8 cellular contexts compared by ENCODE assay signal in the genomic region with DNA sequence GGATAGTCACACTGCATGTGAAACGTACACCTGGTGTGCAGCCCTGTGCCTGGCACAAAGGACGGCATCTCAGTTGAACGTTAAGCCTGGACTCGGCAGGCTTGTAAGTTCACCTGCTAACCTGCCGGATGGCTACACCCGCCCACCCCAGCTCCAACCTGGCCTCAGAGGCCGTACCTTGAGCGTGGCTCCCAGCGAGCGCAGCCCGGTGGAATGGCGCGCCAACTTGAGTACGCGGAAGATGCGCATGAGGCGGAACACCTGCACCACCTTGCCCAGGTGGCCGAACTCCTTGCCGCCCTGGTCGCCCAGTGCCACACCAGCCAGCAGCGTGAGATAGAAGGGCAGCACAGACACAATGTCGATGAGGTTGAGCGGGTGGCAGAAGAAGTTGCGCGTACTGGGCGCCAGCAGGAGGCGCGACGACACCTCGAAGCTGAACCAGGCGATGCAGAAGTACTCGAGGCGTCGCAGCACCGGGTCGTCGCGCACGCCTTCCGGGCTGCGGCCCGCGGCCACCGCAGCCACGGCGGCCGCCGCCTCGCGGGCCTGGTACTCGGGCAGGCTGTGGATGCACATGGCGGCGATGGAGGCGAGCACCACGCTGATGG. TPM values are rescaled to one million over a fixed set of nuclear protein-coding genes. Genes with fewer than 3 reads are reported as not detected.
DNase-seq lines count a peak whose midpoint lies in the region; ATAC-seq and TF ChIP-seq lines count a peak whose summit lies in the region.

No MANE protein-coding gene starts in this region.

- DNase-seq in GM06990 (ENCODE audit: extremely low read depth, insufficient read length) = peak; percentile 30
- peak; percentile 84 for DNase-seq in activated CD4-positive, alpha-beta T cell treated with anti-CD3 and anti-CD28 coated beads, Interleukin-2, amount 10 ng/mL, durations not matched to agents 24 days and 14 days
- DNase-seq in skeletal muscle cell (ENCODE audit: low read depth) = no peak
- no peak for DNase-seq in glomerular visceral epithelial cell (ENCODE audit: extremely low spot score)
- no peak for DNase-seq in GDM1 (lab: John Stamatoyannopoulos, UW)
- no peak for DNase-seq in NCI-H2196 treated with DMSO at 0.1 percent for 48 hours (lab: John Stamatoyannopoulos, UW; ENCODE audit: unreplicated experiment)
- no peak for DNase-seq in Kasumi-1 (lab: John Stamatoyannopoulos, UW)

- no peaks in the 10 kb centered on the region for H3K36me3 Mint-ChIP-seq in activated CD4-positive, alpha-beta T cell treated with anti-CD3 and anti-CD28 coated beads, Interleukin-2, amount 10 ng/mL, durations not matched to agents 24 days and 14 days (ENCODE audit: low read depth)

- no peak overlapping the region for H3K27ac Mint-ChIP-seq in activated CD4-positive, alpha-beta T cell treated with anti-CD3 and anti-CD28 coated beads, Interleukin-2, amount 10 ng/mL, durations not matched to agents 24 days and 14 days

- peak; percentile 29 for TF ChIP-seq CTCF in GM06990 (IDR thresholded peaks at IDR 0.05; ENCODE audit: insufficient read depth, low read length, poor library complexity, severe bottlenecking)

- H3K4me3 Mint-ChIP-seq in activated CD4-positive, alpha-beta T cell treated with anti-CD3 and anti-CD28 coated beads, Interleukin-2, amount 10 ng/mL, durations not matched to agents 24 days and 14 days = peak overlapping the region; percentile 69

- peaks cover 44% of the 10 kb centered on the region for H3K27me3 Mint-ChIP-seq in activated CD4-positive, alpha-beta T cell treated with anti-CD3 and anti-CD28 coated beads, Interleukin-2, amount 10 ng/mL, durations not matched to agents 24 days and 14 days

- H3K4me3 ChIP-seq in GM06990 (replicated peaks; ENCODE audit: low read depth, low read length) (no peak overlapping the region), skeletal muscle cell (ENCODE audit: low read depth, low read length) (peak overlapping the region; percentile 35)

- no peaks in the 10 kb centered on the region for H3K36me3 ChIP-seq in GM06990 (ENCODE audit: control insufficient read depth, insufficient read depth, low read length)

- intact Hi-C loops in activated CD4-positive, alpha-beta T cell treated with anti-CD3 and anti-CD28 coated beads, Interleukin-2, amount 10 ng/mL, durations not matched to agents 24 days and 14 days (cut with micrococcal nuclease) = loop anchor here (5.0 kb wide), 2 partner anchors 135 to 195 kb away; a partner anchor contains a TSS

- no peaks in the 10 kb centered on the region for H3K9me3 Mint-ChIP-seq in activated CD4-positive, alpha-beta T cell treated with anti-CD3 and anti-CD28 coated beads, Interleukin-2, amount 10 ng/mL, durations not matched to agents 24 days and 14 days

- H3K27me3 ChIP-seq in GM06990 (replicated peaks; ENCODE audit: control insufficient read depth, insufficient read depth, low read length) = no peaks in the 10 kb centered on the region; the same call in none of the 2 replicates

- ATAC-seq in esophagus mucosa = peak; percentile 7

- peaks cover 8% of the 10 kb centered on the region for H3K4me1 Mint-ChIP-seq in activated CD4-positive, alpha-beta T cell treated with anti-CD3 and anti-CD28 coated beads, Interleukin-2, amount 10 ng/mL, durations not matched to agents 24 days and 14 days

RNA-seq across cellular contexts. Expression of a gene that starts 3.3 kb away (rescaled TPM):
- 0.30 and 0.47 TPM in 2 replicates for total RNA-seq in activated CD4-positive, alpha-beta T cell treated with anti-CD3 and anti-CD28 coated beads, Interleukin-2, amount 10 ng/mL, durations not matched to agents 24 days and 14 days
- 0.40 TPM for total RNA-seq in esophagus mucosa

RNA-seq across cellular contexts. Expression of a gene that starts 17.4 kb away (rescaled TPM):
- not detected in 2 replicates for total RNA-seq in activated CD4-positive, alpha-beta T cell treated with anti-CD3 and anti-CD28 coated beads, Interleukin-2, amount 10 ng/mL, durations not matched to agents 24 days and 14 days
- 4.3 TPM for total RNA-seq in esophagus mucosa

RNA-seq across cellular contexts. Expression of a gene that starts 26.7 kb away (rescaled TPM):
- not detected in 2 replicates for total RNA-seq in activated CD4-positive, alpha-beta T cell treated with anti-CD3 and anti-CD28 coated beads, Interleukin-2, amount 10 ng/mL, durations not matched to agents 24 days and 14 days
- 5.1 TPM for total RNA-seq in esophagus mucosa

Comparison
In these comparisons a context has a peak if more than half of its experiments do, and no peak if none do; other contexts are left out.
1. DNase-seq: peak in GM06990 (single experiment) and activated CD4-positive, alpha-beta T cell treated with anti-CD3 and anti-CD28 coated beads, Interleukin-2, amount 10 ng/mL, durations not matched to agents 24 days and 14 days (single experiment); none in skeletal muscle cell (single experiment), glomerular visceral epithelial cell (single experiment), GDM1 (single experiment), NCI-H2196 treated with DMSO at 0.1 percent for 48 hours (single experiment) and Kasumi-1 (0 of 2).